Comparison of ENCODE assay signal across 19 cellular contexts in genomic region chr17:1471490-1471889, GRCh38. TPM values are rescaled to one million over a fixed set of nuclear protein-coding genes. Genes with fewer than 3 reads are reported as not detected.
A peak's percentile ranks its signal among the peaks of the same experiment; 100 is the strongest.
DNase-seq lines count a peak whose midpoint lies in the region; ATAC-seq and TF ChIP-seq lines count a peak whose summit lies in the region.
"Had no signal": no experiment of that assay in that cellular context is flagged by ENCODE, and none has a peak within 500 bp of the region (broad histone marks: within the 10 kb centered on the region; RNA-seq: fewer than 3 reads in every experiment).

No MANE protein-coding gene starts in this region.

- ATAC-seq in left cardiac atrium (no peak), GM23338 (no peak), GM19351 (IDR thresholded peaks at IDR 0.05; ENCODE audit: unreplicated experiment) (no peak), GM19467 (IDR thresholded peaks at IDR 0.05; ENCODE audit: unreplicated experiment) (no peak)
- ATAC-seq: A549; CD8-positive, alpha-beta T cell had no signal

- no peak for TF ChIP-seq CTCF in GM23338 (conservative IDR thresholded peaks at IDR 0.05; ENCODE audit: low read depth in 2 of 2)

- H3K9me3 Mint-ChIP-seq in GM23338: no peaks in the 10 kb centered on the region
- H3K9me3 Mint-ChIP-seq: CD4-positive, alpha-beta T cell had no signal

- intact Hi-C loops in left cardiac atrium (cut with DNase I): no loop called here
- intact Hi-C loops in cardiac septum (cut with DNase I): no loop called here

- H3K4me2 ChIP-seq in BLaER1 (peak overlapping the region; percentile 73), GM23338 (peak overlapping the region; percentile 77)
- H3K4me2 ChIP-seq: A549 had no signal

- H3K79me2 ChIP-seq in GM23338 (replicated peaks; ENCODE audit: insufficient read depth): no peaks in the 10 kb centered on the region

- H4K20me1 ChIP-seq in BLaER1: peaks cover 58% of the 10 kb centered on the region
- H4K20me1 ChIP-seq in GM23338 (replicated peaks; ENCODE audit: insufficient read depth): 0 out of 2 replicates have a peak, but pooled peaks cover 4% of the 10 kb centered on the region

- peaks cover 10% of the 10 kb centered on the region for H3F3A ChIP-seq in GM23338 (replicated peaks; ENCODE audit: low read depth)

- peak overlapping the region; percentile 53 for H3K4me3 Mint-ChIP-seq in GM23338
- H3K4me3 Mint-ChIP-seq: B cell; CD4-positive, alpha-beta T cell; CD8-positive, alpha-beta T cell had no signal

- peaks cover 54% of the 10 kb centered on the region for H3K36me3 ChIP-seq in BLaER1
- H3K36me3 ChIP-seq in GM23338 (ENCODE audit: insufficient read depth): no peaks in the 10 kb centered on the region
- H3K36me3 ChIP-seq in iPS-18a (ENCODE audit: control insufficient read depth, low read depth, low read length): peaks cover 3% of the 10 kb centered on the region

- H3K4me3 ChIP-seq in BLaER1 (no peak overlapping the region), GM23338 (peak overlapping the region; percentile 54; the same call in 1 of the 2 replicates), iPS-18a (ENCODE audit: low read length) (peak overlapping the region; percentile 56)
- H3K4me3 ChIP-seq: A549 had no signal

- H3K36me3 Mint-ChIP-seq in GM23338 (ENCODE audit: low read depth): peaks cover 20% of the 10 kb centered on the region

- H3K27me3 Mint-ChIP-seq in GM23338 (ENCODE audit: insufficient read depth, low read depth, poor library complexity): peaks cover 12% of the 10 kb centered on the region
- H3K27me3 Mint-ChIP-seq: B cell; CD4-positive, alpha-beta T cell had no signal

- peaks cover 25% of the 10 kb centered on the region for H3K4me1 Mint-ChIP-seq in GM23338

- no peaks in the 10 kb centered on the region for H3K9me2 ChIP-seq in GM23338 (ENCODE audit: insufficient read depth)

- no peak overlapping the region for H2AFZ ChIP-seq in GM23338

- H3K27me3 ChIP-seq in BLaER1: no peaks in the 10 kb centered on the region
- no peaks in the 10 kb centered on the region for H3K27me3 ChIP-seq in GM23338 (ENCODE audit: insufficient read depth)
- no peaks in the 10 kb centered on the region for H3K27me3 ChIP-seq in iPS-18a (ENCODE audit: control insufficient read depth, insufficient read depth, low read length)

- H3K27ac ChIP-seq in BLaER1 (no peak overlapping the region), GM23338 (ENCODE audit: low read depth) (no peak overlapping the region), iPS-18a (ENCODE audit: low read length) (no peak overlapping the region)
- H3K27ac ChIP-seq: 22Rv1, A549, C4-2B had no signal

- H3K9me3 ChIP-seq in BLaER1: peaks cover 13% of the 10 kb centered on the region
- H3K9me3 ChIP-seq in iPS-18a (ENCODE audit: control insufficient read depth, low read depth, low read length): no peaks in the 10 kb centered on the region
- H3K9me3 ChIP-seq: A549 had no signal

- no peak overlapping the region for H3K27ac Mint-ChIP-seq in GM23338
- H3K27ac Mint-ChIP-seq: B cell; CD4-positive, alpha-beta T cell; CD8-positive, alpha-beta T cell had no signal

- DNase-seq in left cardiac atrium (peak; percentile 16), cardiac septum (ENCODE audit: low spot score) (no peak), GM23338 (ENCODE audit: low spot score) (no peak), NCI-H69 (lab: John Stamatoyannopoulos, UW) (no peak)
- DNase-seq: AML-193; Caco-2; Calu3; CD4-positive, alpha-beta T cell; DMS79 treated with DMSO at 0.1 percent for 48 hours; GF-D8 had no signal

- H3K4me1 ChIP-seq in BLaER1 (peaks cover 68% of the 10 kb centered on the region), GM23338 (ENCODE audit: insufficient read depth) (peaks cover 16% of the 10 kb centered on the region), iPS-18a (ENCODE audit: control insufficient read depth, low read depth, low read length) (peaks cover 10% of the 10 kb centered on the region)
- H3K4me1 ChIP-seq: A549 had no signal

- no peak overlapping the region for H3K9ac ChIP-seq in BLaER1
- no peak overlapping the region for H3K9ac ChIP-seq in iPS-18a (ENCODE audit: low read length)

TF ChIP-seq in GM23338, 12 proteins besides CTCF, POLR2A, EP300 and RAD21 (continues in another document):
- TF ChIP-seq ZNF331 (CRISPR knock-in tag; IDR thresholded peaks at IDR 0.05; ENCODE audit: low read depth) (no peak), REST (IDR thresholded peaks at IDR 0.05; ENCODE audit: unreplicated experiment) (no peak), CREB1 (CRISPR knock-in tag; IDR thresholded peaks at IDR 0.05; ENCODE audit: low read depth) (no peak), EZH2 (IDR thresholded peaks at IDR 0.05; ENCODE audit: low read depth, unreplicated experiment) (no peak), STAT1 (IDR thresholded peaks at IDR 0.05; ENCODE audit: unreplicated experiment) (no peak), NANOG (IDR thresholded peaks at IDR 0.05; ENCODE audit: borderline replicate concordance) (no peak), JUNB (IDR thresholded peaks at IDR 0.05; ENCODE audit: unreplicated experiment) (no peak), ETS1 (IDR thresholded peaks at IDR 0.05) (no peak)

RNA-seq across cellular contexts. Expression of gene CRK, which starts 15.5 kb away (rescaled TPM):
- 10 to 100 TPM; 37.0 to 44.4 TPM for total RNA-seq in left cardiac atrium
- 43.4 TPM for total RNA-seq in cardiac septum
- total RNA-seq in GM23338 (2014; rRNA removed; shearing (Covaris generic)): 59.8 and 61.1 TPM in 2 replicates
- polyA plus RNA-seq in GM23338 (2016; fragmentation: Nextera tagmentation; extraction: Ambion mirVana): 28.6 and 32.6 TPM in 2 replicates

RNA-seq across cellular contexts. Expression of gene MYO1C, which starts 21.0 kb away (rescaled TPM):
- total RNA-seq in left cardiac atrium (100 to 1,000 TPM; 175 to 184 TPM), cardiac septum (209 TPM)
- 35.2 and 57.1 TPM in 2 replicates for total RNA-seq in GM23338 (2014; rRNA removed; shearing (Covaris generic))
- 12.3 and 13.9 TPM in 2 replicates for polyA plus RNA-seq in GM23338 (2016; fragmentation: Nextera tagmentation; extraction: Ambion mirVana)

RNA-seq across cellular contexts. Expression of gene INPP5K, which starts 44.9 kb away (rescaled TPM):
- 10 to 100 TPM; 29.7 to 30.1 TPM for total RNA-seq in left cardiac atrium
- 34.2 TPM for total RNA-seq in cardiac septum
- total RNA-seq in GM23338 (2014; rRNA removed; shearing (Covaris generic)): 22.5 and 29.7 TPM in 2 replicates
- polyA plus RNA-seq in GM23338 (2016; fragmentation: Nextera tagmentation; extraction: Ambion mirVana): 8.4 TPM in 2 replicates
